ENCODE assay signal across 22 cellular contexts in the genomic region with DNA sequence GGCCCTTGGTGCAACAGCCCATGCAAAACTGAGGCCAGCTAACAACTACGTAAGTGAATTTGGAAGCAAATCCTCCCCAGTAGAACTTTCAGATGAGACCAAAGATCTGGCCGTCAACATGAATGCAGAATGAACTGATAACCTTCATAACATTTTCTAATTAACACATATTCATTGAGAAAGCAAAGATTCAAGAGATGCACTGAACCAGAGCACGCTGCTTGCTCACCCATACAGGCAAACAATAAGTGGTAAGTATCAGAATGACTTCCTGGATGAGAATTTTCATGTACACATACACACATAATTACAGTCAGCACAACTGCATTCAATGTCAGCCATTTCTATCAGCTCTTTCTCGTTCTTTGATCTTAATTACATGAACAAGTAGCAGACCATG. TPM values are rescaled to one million over a fixed set of nuclear protein-coding genes. Genes with fewer than 3 reads are reported as not detected.
A peak's percentile ranks its signal among the peaks of the same experiment; 100 is the strongest.
DNase-seq lines count a peak whose midpoint lies in the region; ATAC-seq and TF ChIP-seq lines count a peak whose summit lies in the region.
"Had no signal": no experiment of that assay in that cellular context is flagged by ENCODE, and none has a peak within 500 bp of the region (broad histone marks: within the 10 kb centered on the region; RNA-seq: fewer than 3 reads in every experiment).

No MANE protein-coding gene starts in this region.

- H3K27me3 Mint-ChIP-seq in activated CD4-positive, alpha-beta T cell treated with anti-CD3 and anti-CD28 coated beads, Interleukin-2, amount 10 ng/mL, durations not matched to agents 7 days and 5 days = no peaks in the 10 kb centered on the region
- no peaks in the 10 kb centered on the region for H3K27me3 Mint-ChIP-seq in activated T-helper 17 cell treated with anti-CD3 and anti-CD28 coated beads, Interleukin-2, amount 50 U/mL, for 72 hours
- H3K27me3 Mint-ChIP-seq: T-cell had no signal

- intact Hi-C loops in posterior cingulate gyrus (cut with DNase I) = no loop called here

- H3K9me3 Mint-ChIP-seq in activated CD4-positive, alpha-beta T cell treated with anti-CD3 and anti-CD28 coated beads, Interleukin-2, amount 10 ng/mL, durations not matched to agents 7 days and 5 days = peaks cover 10% of the 10 kb centered on the region
- H3K9me3 Mint-ChIP-seq in activated T-helper 17 cell treated with anti-CD3 and anti-CD28 coated beads, Interleukin-2, amount 50 U/mL, for 72 hours = no peaks in the 10 kb centered on the region
- H3K9me3 Mint-ChIP-seq in stimulated activated effector memory CD8-positive, alpha-beta T cell treated with anti-CD3 and anti-CD28 coated beads, Interleukin-12 subunit alpha, Interleukin-12 subunit beta, amount 100 ng/mL, for 72 hours = no peaks in the 10 kb centered on the region

- in situ Hi-C loops in GM13976 (cut with MboI; ENCODE audit: low sequenced_read_pairs, unreplicated experiment) = no loop called here

- POLR2A ChIA-PET in activated CD4-positive, alpha-beta T cell treated with anti-CD3 and anti-CD28 coated beads, Interleukin-2, amount 10 ng/mL, durations not matched to agents 7 days and 5 days (lab: Charles Lee) = no interaction called here

- H3K36me3 Mint-ChIP-seq in activated CD4-positive, alpha-beta T cell treated with anti-CD3 and anti-CD28 coated beads, Interleukin-2, amount 10 ng/mL, durations not matched to agents 7 days and 5 days (ENCODE audit: low read depth) = peaks cover 89% of the 10 kb centered on the region
- no peaks in the 10 kb centered on the region for H3K36me3 Mint-ChIP-seq in activated T-helper 17 cell treated with anti-CD3 and anti-CD28 coated beads, Interleukin-2, amount 50 U/mL, for 72 hours (ENCODE audit: low read depth)
- H3K36me3 Mint-ChIP-seq in stimulated activated effector memory CD8-positive, alpha-beta T cell treated with anti-CD3 and anti-CD28 coated beads, Interleukin-12 subunit alpha, Interleukin-12 subunit beta, amount 100 ng/mL, for 72 hours = no peaks in the 10 kb centered on the region

- no peak for DNase-seq in activated CD4-positive, alpha-beta T cell treated with anti-CD3 and anti-CD28 coated beads, Interleukin-2, amount 10 ng/mL, durations not matched to agents 7 days and 5 days
- DNase-seq in activated CD4-positive, alpha-beta T cell treated with anti-CD3 and anti-CD28 coated beads, Interleukin-2, amount 50 U/mL, for 4 hours = no peak
- DNase-seq in GM13976 (ENCODE audit: low spot score) (peak; percentile 45), posterior cingulate gyrus (no peak)
- DNase-seq in stimulated activated effector memory CD8-positive, alpha-beta T cell treated with anti-CD3 and anti-CD28 coated beads, Interleukin-12 subunit alpha, Interleukin-12 subunit beta, amount 100 ng/mL, for 72 hours (ENCODE audit: low spot score in 2 of 2) = no peak
- no peak for DNase-seq in stimulated activated CD4-positive, alpha-beta T cell treated with anti-CD3 and anti-CD28 coated beads, Interleukin-15, amount 100 ng/mL, for 24 hours
- DNase-seq in activated CD8-positive, alpha-beta memory T cell treated with anti-CD3 and anti-CD28 coated beads for 24 hours = no peak
- DNase-seq: body of pancreas, cerebellar nuclear complex, dorsolateral prefrontal cortex, islet precursor cell, left ventricle myocardium inferior, NCI-H1105, NCI-H1930, NCI-H2227 treated with DMSO at 0.1 percent for 48 hours, NCI-H69, RPMI8226, T-cell had no signal

- no peak for TF ChIP-seq CTCF in GM13976 (IDR thresholded peaks at IDR 0.05; ENCODE audit: borderline replicate concordance, control extremely low read depth, extremely low read depth, insufficient read depth, missing control alignments)

- no peak overlapping the region for H3K4me3 Mint-ChIP-seq in activated CD4-positive, alpha-beta T cell treated with anti-CD3 and anti-CD28 coated beads, Interleukin-2, amount 10 ng/mL, durations not matched to agents 7 days and 5 days
- peak overlapping the region; percentile 35 for H3K4me3 Mint-ChIP-seq in activated T-helper 17 cell treated with anti-CD3 and anti-CD28 coated beads, Interleukin-2, amount 50 U/mL, for 72 hours
- no peak overlapping the region for H3K4me3 Mint-ChIP-seq in stimulated activated effector memory CD8-positive, alpha-beta T cell treated with anti-CD3 and anti-CD28 coated beads, Interleukin-12 subunit alpha, Interleukin-12 subunit beta, amount 100 ng/mL, for 72 hours

- peak; percentile 52 for ATAC-seq in activated T-helper 17 cell treated with anti-CD3 and anti-CD28 coated beads, Interleukin-2, amount 50 U/mL, for 72 hours (replicated peaks)
- peak; percentile 53 for ATAC-seq in stimulated activated effector memory CD8-positive, alpha-beta T cell treated with anti-CD3 and anti-CD28 coated beads, Interleukin-12 subunit alpha, Interleukin-12 subunit beta, amount 100 ng/mL, for 72 hours
- ATAC-seq: body of pancreas, HCT116 had no signal

- peak overlapping the region; percentile 83 for H3K27ac Mint-ChIP-seq in activated CD4-positive, alpha-beta T cell treated with anti-CD3 and anti-CD28 coated beads, Interleukin-2, amount 10 ng/mL, durations not matched to agents 7 days and 5 days
- H3K27ac Mint-ChIP-seq in activated T-helper 17 cell treated with anti-CD3 and anti-CD28 coated beads, Interleukin-2, amount 50 U/mL, for 72 hours = no peak overlapping the region
- H3K27ac Mint-ChIP-seq in stimulated activated effector memory CD8-positive, alpha-beta T cell treated with anti-CD3 and anti-CD28 coated beads, Interleukin-12 subunit alpha, Interleukin-12 subunit beta, amount 100 ng/mL, for 72 hours = no peak overlapping the region

- H3K4me1 Mint-ChIP-seq in activated CD4-positive, alpha-beta T cell treated with anti-CD3 and anti-CD28 coated beads, Interleukin-2, amount 10 ng/mL, durations not matched to agents 7 days and 5 days = peaks cover 56% of the 10 kb centered on the region
- peaks cover 22% of the 10 kb centered on the region for H3K4me1 Mint-ChIP-seq in activated T-helper 17 cell treated with anti-CD3 and anti-CD28 coated beads, Interleukin-2, amount 50 U/mL, for 72 hours
- peaks cover 50% of the 10 kb centered on the region for H3K4me1 Mint-ChIP-seq in stimulated activated effector memory CD8-positive, alpha-beta T cell treated with anti-CD3 and anti-CD28 coated beads, Interleukin-12 subunit alpha, Interleukin-12 subunit beta, amount 100 ng/mL, for 72 hours

- CTCF ChIA-PET in activated CD4-positive, alpha-beta T cell treated with anti-CD3 and anti-CD28 coated beads, Interleukin-2, amount 10 ng/mL, durations not matched to agents 7 days and 5 days (lab: Charles Lee) = no interaction called here

RNA-seq across cellular contexts. Expression of a gene that starts 30.6 kb away (rescaled TPM):
- 10 to 100 TPM; 46.6 to 50.1 TPM for total RNA-seq in activated CD4-positive, alpha-beta T cell treated with anti-CD3 and anti-CD28 coated beads, Interleukin-2, amount 10 ng/mL, durations not matched to agents 7 days and 5 days
- total RNA-seq in activated T-helper 17 cell treated with anti-CD3 and anti-CD28 coated beads, Interleukin-2, amount 50 U/mL, for 72 hours = 10 to 100 TPM; 21.4 to 22.6 TPM
- total RNA-seq: G401, MCF 10A had no signal
